Comparison of ENCODE assay signal across 15 cellular contexts in genomic region chr11:77207019-77207485, GRCh38.
"Had no signal": no experiment of that assay in that cellular context is flagged by ENCODE, and none has a peak within 500 bp of the region (broad histone marks: within the 10 kb centered on the region; RNA-seq: fewer than 3 reads in every experiment).

No MANE protein-coding gene starts in this region.

- H3K4me3 Mint-ChIP-seq: activated CD4-positive, alpha-beta memory T cell treated with anti-CD3 and anti-CD28 coated beads for 36 hours; activated naive CD4-positive, alpha-beta T cell treated with anti-CD3 and anti-CD28 coated beads, Interleukin-2, amount 10 ng/mL, durations not matched to agents 7 days and 5 days; activated T-helper 1 cell treated with anti-CD3 and anti-CD28 coated beads, Interleukin-12 subunit alpha, Interleukin-12 subunit beta, Interleukin-2, Interleukin-4 antibody, amounts not matched to agents 30 ng/mL and 10 ng/mL and 1 ng/mL, durations not matched to agents 14 hours and 24 hours and 36 hours; naive thymus-derived CD4-positive, alpha-beta T cell; stimulated activated effector memory CD8-positive, alpha-beta T cell treated with anti-CD3 and anti-CD28 coated beads, Interleukin-12 subunit alpha, Interleukin-12 subunit beta, amount 100 ng/mL, for 72 hours had no signal

- H3K9me3 Mint-ChIP-seq: activated CD4-positive, alpha-beta memory T cell treated with anti-CD3 and anti-CD28 coated beads for 36 hours; activated naive CD4-positive, alpha-beta T cell treated with anti-CD3 and anti-CD28 coated beads, Interleukin-2, amount 10 ng/mL, durations not matched to agents 7 days and 5 days; activated T-helper 1 cell treated with anti-CD3 and anti-CD28 coated beads, Interleukin-12 subunit alpha, Interleukin-12 subunit beta, Interleukin-2, Interleukin-4 antibody, amounts not matched to agents 30 ng/mL and 10 ng/mL and 1 ng/mL, durations not matched to agents 14 hours and 24 hours and 36 hours; naive thymus-derived CD4-positive, alpha-beta T cell; stimulated activated effector memory CD8-positive, alpha-beta T cell treated with anti-CD3 and anti-CD28 coated beads, Interleukin-12 subunit alpha, Interleukin-12 subunit beta, amount 100 ng/mL, for 72 hours had no signal

- DNase-seq: activated CD4-positive, alpha-beta memory T cell treated with anti-CD3 and anti-CD28 coated beads for 36 hours; activated naive CD4-positive, alpha-beta T cell treated with anti-CD3 and anti-CD28 coated beads, Interleukin-2, amount 10 ng/mL, durations not matched to agents 7 days and 5 days; caudate nucleus; left ventricle myocardium inferior; mucosa of descending colon; naive thymus-derived CD4-positive, alpha-beta T cell; retina; T-helper 2 cell had no signal

- H3K36me3 ChIP-seq: esophagus muscularis mucosa, left ventricle myocardium inferior had no signal

- H3K36me3 Mint-ChIP-seq: activated CD4-positive, alpha-beta memory T cell treated with anti-CD3 and anti-CD28 coated beads for 36 hours; activated naive CD4-positive, alpha-beta T cell treated with anti-CD3 and anti-CD28 coated beads, Interleukin-2, amount 10 ng/mL, durations not matched to agents 7 days and 5 days; naive thymus-derived CD4-positive, alpha-beta T cell; stimulated activated effector memory CD8-positive, alpha-beta T cell treated with anti-CD3 and anti-CD28 coated beads, Interleukin-12 subunit alpha, Interleukin-12 subunit beta, amount 100 ng/mL, for 72 hours had no signal

- H3K4me1 Mint-ChIP-seq: activated naive CD4-positive, alpha-beta T cell treated with anti-CD3 and anti-CD28 coated beads, Interleukin-2, amount 10 ng/mL, durations not matched to agents 7 days and 5 days had no signal

- H3K27me3 Mint-ChIP-seq: activated CD4-positive, alpha-beta memory T cell treated with anti-CD3 and anti-CD28 coated beads for 36 hours; naive thymus-derived CD4-positive, alpha-beta T cell had no signal

- H3K27me3 ChIP-seq: adrenal gland, esophagus muscularis mucosa, tibial nerve had no signal

- ATAC-seq: mucosa of descending colon; naive thymus-derived CD4-positive, alpha-beta T cell; stimulated activated effector memory CD8-positive, alpha-beta T cell treated with anti-CD3 and anti-CD28 coated beads, Interleukin-12 subunit alpha, Interleukin-12 subunit beta, amount 100 ng/mL, for 72 hours had no signal

- H3K27ac ChIP-seq: adrenal gland, esophagus muscularis mucosa, left ventricle myocardium inferior, tibial nerve had no signal

- H3K27ac Mint-ChIP-seq: activated CD4-positive, alpha-beta memory T cell treated with anti-CD3 and anti-CD28 coated beads for 36 hours; activated naive CD4-positive, alpha-beta T cell treated with anti-CD3 and anti-CD28 coated beads, Interleukin-2, amount 10 ng/mL, durations not matched to agents 7 days and 5 days; activated T-helper 1 cell treated with anti-CD3 and anti-CD28 coated beads, Interleukin-12 subunit alpha, Interleukin-12 subunit beta, Interleukin-2, Interleukin-4 antibody, amounts not matched to agents 30 ng/mL and 10 ng/mL and 1 ng/mL, durations not matched to agents 14 hours and 24 hours and 36 hours had no signal

- FAIRE-seq: colon, TTC549 had no signal

- H3K9me3 ChIP-seq: adrenal gland, esophagus muscularis mucosa, left ventricle myocardium inferior, mucosa of descending colon, tibial nerve had no signal

- H3K4me1 ChIP-seq: adrenal gland, esophagus muscularis mucosa, left ventricle myocardium inferior had no signal

- H3K4me3 ChIP-seq: adrenal gland, esophagus muscularis mucosa, left ventricle myocardium inferior, mucosa of descending colon, tibial nerve had no signal
